7 cellular contexts compared by ENCODE assay signal in the genomic region with DNA sequence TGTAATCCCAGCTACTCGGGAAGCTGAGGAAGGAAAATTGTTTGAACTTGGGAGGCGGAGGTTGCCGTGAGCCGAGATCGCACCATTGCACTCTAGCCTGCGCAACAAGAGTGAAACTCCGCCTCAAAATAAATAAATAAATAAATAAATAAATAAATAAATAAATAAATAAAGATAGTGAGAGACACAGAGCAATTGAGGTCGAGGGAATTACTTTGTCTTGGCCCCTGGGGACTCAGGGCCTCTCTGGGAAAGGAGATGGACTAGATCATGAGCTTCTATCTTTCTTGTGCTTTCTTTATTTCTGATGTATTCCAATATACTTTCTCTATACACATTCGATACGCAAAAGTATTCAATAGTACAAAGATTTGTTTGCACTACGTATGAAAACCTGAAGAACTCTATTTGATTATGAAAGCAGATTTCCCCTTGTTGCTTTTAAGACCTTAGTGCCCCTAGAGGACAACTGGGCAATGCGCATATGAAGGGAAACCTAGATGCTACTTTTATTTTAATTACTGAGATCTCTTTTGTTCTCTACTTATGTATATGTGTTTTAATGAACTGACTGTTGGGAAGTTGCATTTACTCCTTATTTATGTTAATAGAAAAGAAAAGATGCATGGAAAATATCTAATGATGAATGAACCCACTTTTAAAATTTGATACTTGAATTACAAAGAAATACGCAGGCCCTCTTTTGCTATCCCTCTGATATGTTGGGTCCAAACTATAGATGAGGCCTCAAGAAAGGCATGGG. TPM values are rescaled to one million over a fixed set of nuclear protein-coding genes. Genes with fewer than 3 reads are reported as not detected.
A peak's percentile ranks its signal among the peaks of the same experiment; 100 is the strongest.
DNase-seq lines count a peak whose midpoint lies in the region; ATAC-seq and TF ChIP-seq lines count a peak whose summit lies in the region.

No MANE protein-coding gene starts in this region.

- ATAC-seq in DND-41 (ENCODE audit: insufficient read depth, low read depth): peak; percentile 88
- peak; percentile 77 for ATAC-seq in GM19023 (IDR thresholded peaks at IDR 0.05; ENCODE audit: unreplicated experiment)
- ATAC-seq in HG03135 (IDR thresholded peaks at IDR 0.05; ENCODE audit: unreplicated experiment): peak; percentile 86
- peak; percentile 76 for ATAC-seq in left lobe of liver

- no peak overlapping the region for H3K4me3 ChIP-seq in DND-41 (ENCODE audit: low read depth in 1 of 2, low read length in 2 of 2)

- CTCF ChIA-PET in MCF 10A (lab: Yijun Ruan, JAX): interaction anchor here (0.6 to 2.9 kb wide), 17 partner anchors 9 to 639 kb away, joined by 3 to 38 read pairs (median 3); partner anchors contain the start of gene ELOVL6

- POLR2A ChIA-PET in MCF 10A (lab: Yijun Ruan, JAX): interaction anchor here (0.6 kb wide), 1 partner anchor 290 kb away, joined by 3 read pairs; no protein-coding TSS in a partner anchor

- peak overlapping the region; percentile 42; the same call in 1 of the 2 replicates for H3K4me2 ChIP-seq in DND-41 (ENCODE audit: insufficient read depth, low read length)

- no peak overlapping the region for H3K27ac Mint-ChIP-seq in MCF 10A (ENCODE audit: low read depth, unreplicated experiment)

- no peaks in the 10 kb centered on the region for H3K4me1 Mint-ChIP-seq in MCF 10A (ENCODE audit: insufficient read depth, unreplicated experiment)

- TF ChIP-seq CTCF in DND-41 (IDR thresholded peaks at IDR 0.05; ENCODE audit: borderline replicate concordance, extremely low read depth, low read length, poor library complexity, severe bottlenecking) (peak; percentile 86), MCF 10A (IDR thresholded peaks at IDR 0.05; ENCODE audit: unreplicated experiment) (peak; percentile 79)

- DNase-seq in DND-41 (peak; percentile 51), OCI-M1 (lab: John Stamatoyannopoulos, UW) (peak; percentile 79), MCF 10A (ENCODE audit: unreplicated experiment) (peak; percentile 66), left lobe of liver (ENCODE audit: low spot score) (no peak), islet precursor cell (no peak)

- no peaks in the 10 kb centered on the region for H3K4me1 ChIP-seq in DND-41 (ENCODE audit: insufficient read depth, low read length)

- no peak overlapping the region for H3K4me3 Mint-ChIP-seq in MCF 10A (ENCODE audit: unreplicated experiment)

- no peaks in the 10 kb centered on the region for H3K9me3 ChIP-seq in DND-41 (ENCODE audit: insufficient read depth, low read length, severe bottlenecking)

- H3K79me2 ChIP-seq in DND-41 (ENCODE audit: insufficient read depth, low read length): no peaks in the 10 kb centered on the region

- H3K36me3 ChIP-seq in DND-41 (ENCODE audit: insufficient read depth, low read length): no peaks in the 10 kb centered on the region

- BruUV-seq in MCF 10A (replicated peaks; lab: Mats Ljungman, UMichigan): no TSS peak

- H3K9ac ChIP-seq in DND-41 (ENCODE audit: low read depth, low read length): no peak overlapping the region

- H3K27ac ChIP-seq in DND-41 (ENCODE audit: low read length): no peak overlapping the region

- no peaks in the 10 kb centered on the region for H3K27me3 Mint-ChIP-seq in MCF 10A (ENCODE audit: insufficient read depth, unreplicated experiment)

- no peaks in the 10 kb centered on the region for H3K27me3 ChIP-seq in DND-41 (ENCODE audit: insufficient read depth, low read length, poor library complexity)

- intact Hi-C loops in MCF 10A (cut with micrococcal nuclease): loop anchor here (1.0 kb wide), 1 partner anchor 161 kb away; no protein-coding TSS in a partner anchor

- H3K36me3 Mint-ChIP-seq in MCF 10A (ENCODE audit: insufficient read depth, unreplicated experiment): no peaks in the 10 kb centered on the region

- H4K20me1 ChIP-seq in DND-41 (ENCODE audit: insufficient read depth, low read length): no peaks in the 10 kb centered on the region

- peaks cover 4% of the 10 kb centered on the region for H3K9me3 Mint-ChIP-seq in MCF 10A (ENCODE audit: unreplicated experiment)

- no peak overlapping the region for H2AFZ ChIP-seq in DND-41 (ENCODE audit: low read depth, low read length)

RNA-seq across cellular contexts. Expression of gene ELOVL6, which starts 12.8 kb away (rescaled TPM):
- total RNA-seq in MCF 10A (2022): 22.7 and 23.5 TPM in 2 replicates
- 35.0 TPM for total RNA-seq in left lobe of liver

Comparison
In these comparisons a context has a peak if more than half of its experiments do, and no peak if none do; other contexts are left out.
1. DNase-seq: peak in DND-41 (single experiment), OCI-M1 (single experiment) and MCF 10A (single experiment); none in left lobe of liver (single experiment) and islet precursor cell (single experiment).
2. Peak in every context shown above with its lines, with median percentiles within 50 percentile points of each other: ATAC-seq.